8 cellular contexts compared by ENCODE assay signal in the genomic region with DNA sequence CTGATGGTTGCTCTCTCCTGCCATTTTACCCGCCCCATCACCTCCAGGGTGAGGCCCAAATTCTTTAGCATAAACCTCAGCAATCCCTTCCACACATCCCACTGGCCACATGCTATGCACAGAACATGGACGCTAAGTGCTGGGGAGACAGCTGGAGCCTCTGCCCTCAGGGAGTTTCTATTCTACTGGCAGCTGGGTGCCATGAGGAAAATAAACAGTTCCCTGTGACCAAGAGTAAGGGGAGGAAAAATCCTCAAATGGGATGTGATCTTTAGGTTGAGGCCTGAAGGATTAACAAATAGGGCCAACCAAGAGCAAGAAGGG. TPM values are rescaled to one million over a fixed set of nuclear protein-coding genes. Genes with fewer than 3 reads are reported as not detected.
DNase-seq lines count a peak whose midpoint lies in the region; ATAC-seq and TF ChIP-seq lines count a peak whose summit lies in the region.

No MANE protein-coding gene starts in this region.

- TF ChIP-seq CTCF in mammary epithelial cell (conservative IDR thresholded peaks at IDR 0.05 in 1 of 2, IDR thresholded peaks at IDR 0.05 in 1 of 2; ENCODE audit: extremely low read depth in 1 of 2, insufficient read depth in 1 of 2, low read depth in 1 of 2, low read length in 2 of 2) (no peak), mucosa of descending colon (IDR thresholded peaks at IDR 0.05) (no peak)

- no peaks in the 10 kb centered on the region for H3K27me3 ChIP-seq in BLaER1
- H3K27me3 ChIP-seq in mammary epithelial cell (ENCODE audit: insufficient read depth, low read length) = no peaks in the 10 kb centered on the region

- H3K9ac ChIP-seq in BLaER1 = peak overlapping the region; percentile 87
- no peak overlapping the region for H3K9ac ChIP-seq in mammary epithelial cell (ENCODE audit: insufficient read depth, low read length)

- no peak for DNase-seq in Jurkat, Clone E6-1 (ENCODE audit: low read depth, low spot score)
- DNase-seq in mammary epithelial cell = no peak
- no peak for DNase-seq in naive thymus-derived CD8-positive, alpha-beta T cell
- no peak for DNase-seq in mucosa of descending colon
- no peak for DNase-seq in T-helper 9 cell

- H3K4me3 Mint-ChIP-seq in naive thymus-derived CD8-positive, alpha-beta T cell = peak overlapping the region; percentile 88 to 97 (median 95)

- intact Hi-C loops in mammary epithelial cell (cut with micrococcal nuclease) (loop anchor here (5.0 to 10.0 kb wide), 2 partner anchors 116 to 263 kb away; a partner anchor contains a TSS), mucosa of descending colon (cut with DNase I, micrococcal nuclease) (no loop called here)

- WGBS in mammary epithelial cell (ENCODE audit: low coverage, missing lambda C conversion rate) = 100% methylated on average over 2 of the region's 2 CpGs

- peaks cover under 1 to 11% (median 6%) of the 10 kb centered on the region in 9 donors for H3K9me3 Mint-ChIP-seq in naive thymus-derived CD8-positive, alpha-beta T cell

- peak overlapping the region; percentile 91 for H3K27ac ChIP-seq in BLaER1
- no peak overlapping the region for H3K27ac ChIP-seq in mammary epithelial cell (ENCODE audit: insufficient read depth, low read depth, low read length)

- dilution Hi-C loops in mammary epithelial cell (cut with HindIII; ENCODE audit: low sequenced_read_pairs) = no loop called here

- peak overlapping the region; percentile 89 for H3K4me3 ChIP-seq in BLaER1
- peak overlapping the region; percentile 72 for H3K4me3 ChIP-seq in Jurkat, Clone E6-1 (ENCODE audit: low read length)
- H3K4me3 ChIP-seq in mammary epithelial cell (replicated peaks in 1 of 3; ENCODE audit: insufficient read depth in 1 of 3, low read depth in 2 of 3, low read length in 3 of 3) = peak overlapping the region in 1 of 3 experiments; percentile 19
- H3K4me3 ChIP-seq in mucosa of descending colon = no peak overlapping the region

- in situ Hi-C loops in mammary epithelial cell (cut with MboI; ENCODE audit: low sequenced_read_pairs in 2 of 2) = no loop called here

- no peak for ATAC-seq in naive thymus-derived CD8-positive, alpha-beta T cell
- ATAC-seq in mucosa of descending colon (no peak), GM21786 (IDR thresholded peaks at IDR 0.05; ENCODE audit: unreplicated experiment) (no peak), HG02840 (IDR thresholded peaks at IDR 0.05; ENCODE audit: low FRiP score, unreplicated experiment) (no peak)

- H3K27me3 Mint-ChIP-seq in naive thymus-derived CD8-positive, alpha-beta T cell = no peaks in the 10 kb centered on the region

- POLR2A ChIA-PET in naive thymus-derived CD8-positive, alpha-beta T cell (lab: Charles Lee) = interaction anchor here (0.7 to 2.1 kb wide), 4 partner anchors 38 to 1676 kb away, joined by 3 to 18 read pairs (median 4); a partner anchor contains a TSS

- H3K36me3 Mint-ChIP-seq in naive thymus-derived CD8-positive, alpha-beta T cell = peaks cover 6 to 10% (median 7%) of the 10 kb centered on the region in 3 donors

- H3K79me2 ChIP-seq in mammary epithelial cell (ENCODE audit: insufficient read depth, low read length) = no peaks in the 10 kb centered on the region

- H3K4me1 ChIP-seq in BLaER1 (peaks cover 26% of the 10 kb centered on the region), mammary epithelial cell (ENCODE audit: insufficient read depth, low read length) (peaks cover 23% of the 10 kb centered on the region), mucosa of descending colon (ENCODE audit: low read depth) (peaks cover 23% of the 10 kb centered on the region)

- H3K36me3 ChIP-seq in BLaER1 (peaks cover 20% of the 10 kb centered on the region), mammary epithelial cell (ENCODE audit: insufficient read depth, low read length) (no peaks in the 10 kb centered on the region), mucosa of descending colon (ENCODE audit: low read depth) (no peaks in the 10 kb centered on the region)

- peak overlapping the region; percentile 92 for H3K4me2 ChIP-seq in BLaER1
- H3K4me2 ChIP-seq in mammary epithelial cell (ENCODE audit: insufficient read depth, low read depth, low read length) = no peak overlapping the region

- peak overlapping the region; percentile 97 for H2AFZ ChIP-seq in mammary epithelial cell (ENCODE audit: low read depth, low read length)

- peak overlapping the region; percentile 39 to 97 (median 94) for H3K27ac Mint-ChIP-seq in naive thymus-derived CD8-positive, alpha-beta T cell

- BruUV-seq in mammary epithelial cell (replicated peaks; lab: Mats Ljungman, UMichigan) = no TSS peak

- peaks cover 14% of the 10 kb centered on the region for H3K9me3 ChIP-seq in BLaER1
- H3K9me3 ChIP-seq in mammary epithelial cell (replicated peaks; ENCODE audit: insufficient read depth, low read length) = peaks cover under 1% of the 10 kb centered on the region
- peaks cover 4% of the 10 kb centered on the region for H3K9me3 ChIP-seq in mucosa of descending colon

- CTCF ChIA-PET in mammary epithelial cell (lab: Charles Lee; ENCODE audit: low non-redundant PET) = no interaction called here

- H4K20me1 ChIP-seq in BLaER1 (peaks cover 40% of the 10 kb centered on the region), mammary epithelial cell (ENCODE audit: insufficient read depth, low read length) (no peaks in the 10 kb centered on the region)

- peaks cover 30 to 62% (median 56%) of the 10 kb centered on the region in 4 donors for H3K4me1 Mint-ChIP-seq in naive thymus-derived CD8-positive, alpha-beta T cell

RNA-seq across cellular contexts. Expression of a gene that starts 1.2 kb away (rescaled TPM):
- 26.9 TPM for polyA plus RNA-seq in Jurkat, Clone E6-1 (2012; ENCODE audit: insufficient read depth, insufficient read length)
- total RNA-seq in mammary epithelial cell = 10 to 100 TPM; 16.0 to 19.3 TPM
- polyA plus RNA-seq in mammary epithelial cell = 13.7 TPM
- 21.9 TPM for polyA minus RNA-seq in mammary epithelial cell
- 100 to 1,000 TPM; 105 to 106 TPM for total RNA-seq in naive thymus-derived CD8-positive, alpha-beta T cell
- 10 to 100 TPM; 18.9 to 34.6 (median 28.1) TPM for polyA plus RNA-seq in naive thymus-derived CD8-positive, alpha-beta T cell
- 10 to 100 TPM; 55.7 to 77.0 (median 61.8) TPM for total RNA-seq in mucosa of descending colon
